32 cellular contexts compared by ENCODE assay signal in genomic region chr15:89695198-89695597, GRCh38. TPM values are rescaled to one million over a fixed set of nuclear protein-coding genes. Genes with fewer than 3 reads are reported as not detected.
"Had no signal": no experiment of that assay in that cellular context is flagged by ENCODE, and none has a peak within 500 bp of the region (broad histone marks: within the 10 kb centered on the region; RNA-seq: fewer than 3 reads in every experiment).

No MANE protein-coding gene starts in this region.

- H3K4me3 ChIP-seq: coronary artery, dorsolateral prefrontal cortex, gastroesophageal sphincter, heart left ventricle, hepatocyte, left ventricle myocardium inferior, lower lobe of right lung had no signal

- H3K4me1 ChIP-seq: foreskin keratinocyte had no signal

- FAIRE-seq: colon, endometrium, frontal cortex, kidney had no signal

- H3K27ac ChIP-seq: coronary artery, dorsolateral prefrontal cortex, epithelial cell of prostate, foreskin keratinocyte, gastroesophageal sphincter, heart left ventricle, hepatocyte, left ventricle myocardium inferior, lower lobe of right lung had no signal

- H3K36me3 ChIP-seq: gastroesophageal sphincter, heart left ventricle, left ventricle myocardium inferior, lower lobe of right lung had no signal

- ATAC-seq: effector memory CD8-positive, alpha-beta T cell; esophagus mucosa; foreskin keratinocyte; gastroesophageal sphincter; heart left ventricle; left lobe of liver; lower lobe of right lung; naive thymus-derived CD4-positive, alpha-beta T cell had no signal

- H3K27me3 ChIP-seq: dorsolateral prefrontal cortex, foreskin keratinocyte, heart left ventricle, hepatocyte had no signal

- H2AFZ ChIP-seq: hepatocyte had no signal

- H3K4me2 ChIP-seq: hepatocyte had no signal

- H3K9me3 ChIP-seq: gastroesophageal sphincter, heart left ventricle, left ventricle myocardium inferior, lower lobe of right lung had no signal

- DNase-seq: dermis blood vessel endothelial cell; dorsolateral prefrontal cortex; effector CD4-positive, alpha-beta T cell; effector memory CD8-positive, alpha-beta T cell; endodermal cell; erythroblast; foreskin keratinocyte; heart left ventricle; hypothalamus; immature natural killer cell; islet precursor cell; kidney; kidney glomerular epithelial cell; left colon; left ventricle myocardium inferior; lower lobe of right lung; mesenchymal stem cell; naive thymus-derived CD4-positive, alpha-beta T cell had no signal

RNA-seq across cellular contexts. Expression of gene WDR93, which starts 4.6 kb away (rescaled TPM):
- total RNA-seq: dermis blood vessel endothelial cell, esophagus mucosa, fibroblast of villous mesenchyme, foreskin keratinocyte, left colon, left lobe of liver, left ventricle myocardium inferior, lung microvascular endothelial cell, mononuclear cell had no signal
- polyA plus RNA-seq: foreskin keratinocyte; hepatocyte; naive thymus-derived CD4-positive, alpha-beta T cell had no signal

RNA-seq across cellular contexts. Expression of gene PLIN1, which starts 16.0 kb away (rescaled TPM):
- polyA plus RNA-seq: immature natural killer cell had no signal

RNA-seq across cellular contexts. Expression of gene KIF7, which starts 39.9 kb away (rescaled TPM):
- polyA plus RNA-seq: naive thymus-derived CD4-positive, alpha-beta T cell had no signal

RNA-seq across cellular contexts. Expression of gene MESP1, which starts 55.9 kb away (rescaled TPM):
- total RNA-seq: mesothelial cell of epicardium, mononuclear cell had no signal
- polyA plus RNA-seq: fibroblast of lung had no signal
